In genomic region chr12:105120551-105120950, GRCh38 we compare ENCODE assay signal across 1 cellular context.
A peak's percentile ranks its signal among the peaks of the same experiment; 100 is the strongest.
TF ChIP-seq lines count a peak whose summit lies in the region.

No MANE protein-coding gene starts in this region.

TF ChIP-seq in liver, 16 proteins besides CTCF, POLR2A, EP300 and RAD21 (continued from another document):
- TF ChIP-seq REST (IDR thresholded peaks at IDR 0.05) (no peak), YY1 (IDR thresholded peaks at IDR 0.05) (no peak), ATF3 (IDR thresholded peaks at IDR 0.05) (peak; percentile 52)
